In genomic region chr19:30817965-30818364, GRCh38 we compare ENCODE assay signal across 7 cellular contexts.
"Had no signal": no experiment of that assay in that cellular context is flagged by ENCODE, and none has a peak within 500 bp of the region (broad histone marks: within the 10 kb centered on the region; RNA-seq: fewer than 3 reads in every experiment).

No MANE protein-coding gene starts in this region.

- H3K27me3 Mint-ChIP-seq: IgD-negative memory B cell had no signal

- FAIRE-seq: HTR-8/SVneo had no signal

- H3K9me3 ChIP-seq: HAP-1 had no signal

- DNase-seq: GM23248, GOT3, H7, KBM-7 had no signal

- H2AFZ ChIP-seq: GM23248 had no signal

- H3K27ac Mint-ChIP-seq: IgD-negative memory B cell had no signal

- H3K4me1 ChIP-seq: HAP-1 had no signal

- H3K9ac ChIP-seq: GM23248 had no signal

- H3K36me3 Mint-ChIP-seq: IgD-negative memory B cell had no signal

- H3K27ac ChIP-seq: GM23248 had no signal

- H3K36me3 ChIP-seq: HAP-1 had no signal

- H3K4me1 Mint-ChIP-seq: IgD-negative memory B cell had no signal

- H3K4me3 ChIP-seq: GM23248, HAP-1 had no signal

- H3K4me3 Mint-ChIP-seq: IgD-negative memory B cell had no signal
